ENCODE assay signal across 8 cellular contexts in the genomic region with DNA sequence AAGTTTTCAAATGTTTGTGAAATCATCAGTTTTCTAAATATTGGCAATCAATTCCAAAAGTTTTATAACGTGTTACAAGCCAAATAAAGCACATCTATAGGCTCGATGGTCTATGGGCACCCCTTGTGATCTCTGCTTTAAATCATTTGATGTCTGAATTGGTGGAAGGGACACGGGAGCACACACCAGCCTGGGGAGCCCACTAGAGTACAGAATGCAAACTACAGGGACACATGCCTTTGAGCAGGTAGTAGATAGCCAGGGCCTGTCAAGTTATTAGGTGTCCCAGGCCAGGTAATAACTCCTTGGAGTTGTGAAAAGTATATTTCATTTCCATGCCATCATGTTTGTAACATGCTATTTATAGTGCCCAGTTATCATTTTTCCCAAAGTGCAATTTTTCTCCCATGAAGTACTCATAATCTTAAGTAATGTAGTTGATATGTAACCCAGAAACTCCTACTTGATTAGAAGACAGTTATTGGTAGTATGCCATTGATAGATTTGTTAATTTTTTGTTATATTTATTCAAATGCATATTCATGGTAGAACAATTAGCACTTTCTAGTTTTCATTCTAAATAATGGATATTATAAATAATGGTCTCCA.
DNase-seq lines count a peak whose midpoint lies in the region; ATAC-seq, FAIRE-seq and TF ChIP-seq lines count a peak whose summit lies in the region.

No MANE protein-coding gene starts in this region.

- H3K9me3 ChIP-seq in A673 (ENCODE audit: low read depth, low read length, poor library complexity, severe bottlenecking) (no peaks in the 10 kb centered on the region), H9 (ENCODE audit: control insufficient read depth, low read depth, low read length) (no peaks in the 10 kb centered on the region), Loucy (ENCODE audit: insufficient read depth, low read depth, low read length) (no peaks in the 10 kb centered on the region), HepG2 (ENCODE audit: low read length) (no peaks in the 10 kb centered on the region), Caco-2 (no peaks in the 10 kb centered on the region)

- H2AFZ ChIP-seq in H9 (ENCODE audit: low read length) (no peak overlapping the region), Loucy (ENCODE audit: low read length) (no peak overlapping the region), HepG2 (ENCODE audit: low read length) (no peak overlapping the region)

- no peak overlapping the region for H3K23ac ChIP-seq in H9 (ENCODE audit: insufficient read length, low read depth, low read length)

- no peak overlapping the region for H3K18ac ChIP-seq in H9 (ENCODE audit: insufficient read length, low read depth, low read length)

- peak; percentile 59 for TF ChIP-seq CTCF in A673 (conservative IDR thresholded peaks at IDR 0.05; ENCODE audit: low read depth, low read length)
- TF ChIP-seq CTCF in GM10266 (IDR thresholded peaks at IDR 0.05; ENCODE audit: control insufficient read depth, insufficient read depth, low read depth, missing control alignments) = peak; percentile 87
- peak; percentile 72 for TF ChIP-seq CTCF in H9 (conservative IDR thresholded peaks at IDR 0.05)
- TF ChIP-seq CTCF in Loucy (conservative IDR thresholded peaks at IDR 0.05; ENCODE audit: low read length) = peak; percentile 41
- TF ChIP-seq CTCF in HepG2 (CRISPR knock-in tag; IDR thresholded peaks at IDR 0.05) = peak; percentile 76
- no peak for TF ChIP-seq CTCF in Caco-2 (IDR thresholded peaks at IDR 0.05; ENCODE audit: insufficient read depth in 1 of 2, low read depth in 1 of 2, low read length in 1 of 2, severe bottlenecking in 1 of 2, unreplicated experiment in 1 of 2)

- peak; percentile 82 for FAIRE-seq in HepG2 (lab: Jason Lieb, UNC)

- TF ChIP-seq RAD21 in HepG2 (CRISPR knock-in tag; IDR thresholded peaks at IDR 0.05) = peak; percentile 66

- no peak overlapping the region for H3K27ac Mint-ChIP-seq in H9
- no peak overlapping the region for H3K27ac Mint-ChIP-seq in activated T-helper 17 cell treated with anti-CD3 and anti-CD28 coated beads, Interleukin-2, amount 50 U/mL, for 72 hours
- H3K27ac Mint-ChIP-seq in Caco-2 (ENCODE audit: unreplicated experiment) = no peak overlapping the region

- H2BK20ac ChIP-seq in H9 (ENCODE audit: low read depth, low read length, poor library complexity, severe bottlenecking) = no peak overlapping the region

- no peak overlapping the region for H2AK5ac ChIP-seq in H9 (ENCODE audit: insufficient read length, low read length)

- in situ Hi-C loops in HepG2 (cut with HindIII; ENCODE audit: extremely low pct_ligation_motif_present, low pct_unique_long_range_greater_than_20kb) = loop anchor here (10.0 to 25.0 kb wide), 3 partner anchors 238 to 915 kb away; a partner anchor contains a TSS

- H2BK120ac ChIP-seq in H9 (ENCODE audit: low read depth, low read length, poor library complexity, severe bottlenecking) = no peak overlapping the region

- H3K23me2 ChIP-seq in H9 (ENCODE audit: insufficient read length, low read depth, low read length, poor library complexity, severe bottlenecking) = no peaks in the 10 kb centered on the region

- H3K27me3 Mint-ChIP-seq in H9 (ENCODE audit: low read depth) (no peaks in the 10 kb centered on the region), Caco-2 (ENCODE audit: insufficient read depth, unreplicated experiment) (no peaks in the 10 kb centered on the region)
- H3K27me3 Mint-ChIP-seq in activated T-helper 17 cell treated with anti-CD3 and anti-CD28 coated beads, Interleukin-2, amount 50 U/mL, for 72 hours = no peaks in the 10 kb centered on the region

- H3K27me3 ChIP-seq in A673 (replicated peaks; ENCODE audit: insufficient read depth, low read depth, low read length, poor library complexity) = no peaks in the 10 kb centered on the region
- no peaks in the 10 kb centered on the region for H3K27me3 ChIP-seq in H9 (ENCODE audit: insufficient read depth, low read length)
- no peaks in the 10 kb centered on the region for H3K27me3 ChIP-seq in Loucy (ENCODE audit: insufficient read depth, low read length, poor library complexity, severe bottlenecking)
- H3K27me3 ChIP-seq in HepG2 (ENCODE audit: control insufficient read depth in 1 of 2, insufficient read depth in 2 of 2, low read length in 2 of 2) = no peaks in the 10 kb centered on the region
- no peaks in the 10 kb centered on the region for H3K27me3 ChIP-seq in Caco-2 (replicated peaks; ENCODE audit: control insufficient read depth, insufficient read depth, low read length)

- H3K9me2 ChIP-seq in Loucy (replicated peaks; ENCODE audit: low read depth, low read length) = no peaks in the 10 kb centered on the region

- H2BK5ac ChIP-seq in H9 (ENCODE audit: insufficient read length, low read length) = no peak overlapping the region

- H3F3A ChIP-seq in Loucy (ENCODE audit: low read depth) = no peaks in the 10 kb centered on the region

- no peak overlapping the region for H4K5ac ChIP-seq in H9 (ENCODE audit: insufficient read length, low read depth, low read length)

- H3K4me1 Mint-ChIP-seq in H9 (peaks cover 0 to 4% of the 10 kb centered on the region in 2 experiments; a peak in 2 of 4 replicates), Caco-2 (ENCODE audit: low read depth, unreplicated experiment) (peaks cover 23% of the 10 kb centered on the region)
- H3K4me1 Mint-ChIP-seq in activated T-helper 17 cell treated with anti-CD3 and anti-CD28 coated beads, Interleukin-2, amount 50 U/mL, for 72 hours = no peaks in the 10 kb centered on the region

- peaks cover 4% of the 10 kb centered on the region for H3K36me3 ChIP-seq in A673 (ENCODE audit: insufficient read depth, low read length, poor library complexity, severe bottlenecking)
- H3K36me3 ChIP-seq in Loucy (ENCODE audit: insufficient read depth, low read length) = peaks cover 5% of the 10 kb centered on the region
- 0 out of 5 replicates have a peak, but pooled peaks cover 0 to 2% of the 10 kb centered on the region in 2 experiments for H3K36me3 ChIP-seq in HepG2 (replicated peaks in 1 of 2; ENCODE audit: control insufficient read depth in 1 of 2, insufficient read depth in 2 of 2, low read length in 2 of 2)
- no peaks in the 10 kb centered on the region for H3K36me3 ChIP-seq in Caco-2 (ENCODE audit: control insufficient read depth, insufficient read depth, low read length)

- BruUV-seq in A673 (replicated peaks; lab: Mats Ljungman, UMichigan) = no TSS peak
- BruUV-seq in HepG2 (replicated peaks; lab: Mats Ljungman, UMichigan) = no TSS peak
- BruUV-seq in Caco-2 (replicated peaks; lab: Mats Ljungman, UMichigan) = no TSS peak

- DNase-seq in A673 (ENCODE audit: low spot score) (peak; percentile 49), GM10266 (ENCODE audit: extremely low spot score) (peak; percentile 69), H9 (peak; percentile 72), HepG2 (ENCODE audit: low spot score) (peak; percentile 53), SKM-1 treated with dmso at 0.1 percent for 144 hours (lab: John Stamatoyannopoulos, UW; ENCODE audit: unreplicated experiment) (no peak), Caco-2 (no peak)

- H3K4me3 Mint-ChIP-seq in H9 (no peak overlapping the region), Caco-2 (ENCODE audit: unreplicated experiment) (no peak overlapping the region)
- no peak overlapping the region for H3K4me3 Mint-ChIP-seq in activated T-helper 17 cell treated with anti-CD3 and anti-CD28 coated beads, Interleukin-2, amount 50 U/mL, for 72 hours

- peak; percentile 62 for ATAC-seq in activated T-helper 17 cell treated with anti-CD3 and anti-CD28 coated beads, Interleukin-2, amount 50 U/mL, for 72 hours (replicated peaks)
- peak; percentile 98 for ATAC-seq in HepG2

- no peak overlapping the region for H3K14ac ChIP-seq in H9 (ENCODE audit: insufficient read depth, low read length)

- H3K79me2 ChIP-seq in H9 (ENCODE audit: insufficient read depth, low read length) = no peaks in the 10 kb centered on the region
- no peaks in the 10 kb centered on the region for H3K79me2 ChIP-seq in Loucy (ENCODE audit: insufficient read depth, low read length)
- H3K79me2 ChIP-seq in HepG2 (ENCODE audit: insufficient read depth, low read length) = no peaks in the 10 kb centered on the region

- H4K20me1 ChIP-seq in H9 (ENCODE audit: control insufficient read depth, insufficient read depth, insufficient read length) = no peaks in the 10 kb centered on the region
- H4K20me1 ChIP-seq in Loucy (ENCODE audit: insufficient read depth, low read length, poor library complexity, severe bottlenecking) = no peaks in the 10 kb centered on the region
- H4K20me1 ChIP-seq in HepG2 (ENCODE audit: insufficient read depth, low read length) = no peaks in the 10 kb centered on the region

- TF ChIP-seq POLR2A in HepG2 (IDR thresholded peaks at IDR 0.05; ENCODE audit: insufficient read depth in 1 of 2, low read depth in 2 of 2, low read length in 2 of 2) = no peak

- intact Hi-C loops in A673 (cut with micrococcal nuclease; ENCODE audit: unreplicated experiment) = loop anchor here (10.0 kb wide), 2 partner anchors 338 to 898 kb away; no protein-coding TSS in a partner anchor
- intact Hi-C loops in HepG2 (cut with micrococcal nuclease; ENCODE audit: unreplicated experiment) = loop anchor here (1.0 to 10.0 kb wide), 4 partner anchors 242 to 898 kb away; no protein-coding TSS in a partner anchor
- intact Hi-C loops in Caco-2 (cut with micrococcal nuclease; ENCODE audit: unreplicated experiment) = loop anchor here (10.0 kb wide), 1 partner anchor 898 kb away; no protein-coding TSS in a partner anchor

- H4K91ac ChIP-seq in H9 (ENCODE audit: insufficient read length, low read depth, low read length) = no peak overlapping the region

- H3K79me1 ChIP-seq in H9 (ENCODE audit: insufficient read depth, low read depth, low read length, poor library complexity, severe bottlenecking) = no peaks in the 10 kb centered on the region

- no peak overlapping the region for H3K4ac ChIP-seq in H9 (ENCODE audit: low read depth, low read length)

- H3K9me3 Mint-ChIP-seq in H9 = no peaks in the 10 kb centered on the region
- no peaks in the 10 kb centered on the region for H3K9me3 Mint-ChIP-seq in activated T-helper 17 cell treated with anti-CD3 and anti-CD28 coated beads, Interleukin-2, amount 50 U/mL, for 72 hours
- H3K9me3 Mint-ChIP-seq in Caco-2 (ENCODE audit: unreplicated experiment) = no peaks in the 10 kb centered on the region

- H2BK12ac ChIP-seq in H9 (ENCODE audit: insufficient read length, low read depth, low read length) = no peak overlapping the region

- POLR2A ChIA-PET in A673 (lab: Charles Lee; ENCODE audit: low non-redundant PET) = no interaction called here
- POLR2A ChIA-PET in HepG2 (lab: Yijun Ruan, JAX) = no interaction called here
- POLR2A ChIA-PET in Caco-2 (lab: Charles Lee) = no interaction called here

- no CpG with 5 or more reads among the region's 3 CpGs for WGBS in H9 (ENCODE audit: extremely low coverage, insufficient read length, low lambda C conversion rate)
- WGBS in HepG2 (ENCODE audit: low lambda C conversion rate) = 26% methylated on average over 3 of the region's 3 CpGs

- no peak overlapping the region for H3K27ac ChIP-seq in A673 (ENCODE audit: low read depth, low read length, poor library complexity, severe bottlenecking)
- H3K27ac ChIP-seq in H9 (ENCODE audit: insufficient read length, low read depth, low read length) = no peak overlapping the region
- no peak overlapping the region for H3K27ac ChIP-seq in HepG2 (ENCODE audit: extremely low read length, insufficient read depth, low read length)

- H3K4me2 ChIP-seq in H9 (ENCODE audit: insufficient read depth, insufficient read length, low read length) (no peak overlapping the region), Loucy (ENCODE audit: low read depth, low read length, poor library complexity, severe bottlenecking) (no peak overlapping the region), HepG2 (ENCODE audit: low read depth, low read length) (no peak overlapping the region)

- H3K36me3 Mint-ChIP-seq in H9 (ENCODE audit: insufficient read depth in 1 of 3, low read depth in 3 of 3) = peaks cover 7 to 39% (median 26%) of the 10 kb centered on the region in 3 experiments
- H3K36me3 Mint-ChIP-seq in activated T-helper 17 cell treated with anti-CD3 and anti-CD28 coated beads, Interleukin-2, amount 50 U/mL, for 72 hours (ENCODE audit: low read depth) = no peaks in the 10 kb centered on the region
- H3K36me3 Mint-ChIP-seq in Caco-2 (ENCODE audit: insufficient read depth, unreplicated experiment) = peaks cover 9% of the 10 kb centered on the region

- H3K4me1 ChIP-seq in A673 (ENCODE audit: insufficient read depth, low read length, poor library complexity, severe bottlenecking) (peaks cover 7% of the 10 kb centered on the region), H9 (ENCODE audit: insufficient read depth, low read length) (no peaks in the 10 kb centered on the region), Loucy (ENCODE audit: insufficient read depth, low read length, poor library complexity, severe bottlenecking) (no peaks in the 10 kb centered on the region), HepG2 (ENCODE audit: insufficient read depth, low read length) (no peaks in the 10 kb centered on the region), Caco-2 (0 out of 2 replicates have a peak, but pooled peaks cover 9% of the 10 kb centered on the region)

- no peak overlapping the region for H3K9ac ChIP-seq in H9 (ENCODE audit: extremely low read depth, insufficient read length, low read length)
- H3K9ac ChIP-seq in Loucy (ENCODE audit: low read depth, low read length, poor library complexity, severe bottlenecking) = no peak overlapping the region
- no peak overlapping the region for H3K9ac ChIP-seq in HepG2 (ENCODE audit: insufficient read depth, low read depth, low read length)

- H2BK15ac ChIP-seq in H9 (ENCODE audit: low read depth, low read length) = no peak overlapping the region

- H4K8ac ChIP-seq in H9 (replicated peaks; ENCODE audit: insufficient read length, low read depth, low read length) = no peak overlapping the region

- CTCF ChIA-PET in A673 (lab: Charles Lee) = no interaction called here
- CTCF ChIA-PET in HepG2 (lab: Yijun Ruan, JAX; ENCODE audit: low intra/inter-chr PET ratio, low total read pairs) = interaction anchor here (0.6 to 1.4 kb wide), 3 partner anchors 237 to 620 kb away, joined by 3 to 7 read pairs (median 3); no protein-coding TSS in a partner anchor
- CTCF ChIA-PET in Caco-2 (lab: Charles Lee) = no interaction called here

- H3T11ph ChIP-seq in H9 (ENCODE audit: low read length) = no peak overlapping the region

- no peak overlapping the region for H3K56ac ChIP-seq in H9 (ENCODE audit: insufficient read length, low read depth, low read length)

- H3K4me3 ChIP-seq in A673 (ENCODE audit: low read depth, low read length, poor library complexity, severe bottlenecking) = no peak overlapping the region
- H3K4me3 ChIP-seq in Loucy (ENCODE audit: low read length, poor library complexity, severe bottlenecking) = no peak overlapping the region
- H3K4me3 ChIP-seq in HepG2 (replicated peaks in 1 of 3; ENCODE audit: insufficient read depth in 1 of 3, low read depth in 2 of 3, low read length in 3 of 3) = no peak overlapping the region
- no peak overlapping the region for H3K4me3 ChIP-seq in Caco-2 (ENCODE audit: low read depth, low read length)

- TF ChIP-seq EP300 in HepG2 (IDR thresholded peaks at IDR 0.05; ENCODE audit: low read depth in 2 of 2, low read length in 2 of 2) (no peak), HepG2 (CRISPR knock-in tag; IDR thresholded peaks at IDR 0.05; ENCODE audit: borderline replicate concordance) (no peak)

Comparison
In these comparisons a context has a peak if more than half of its experiments do, and no peak if none do; other contexts are left out.
1. DNase-seq: peak in A673 (single experiment), GM10266 (single experiment), H9 (single experiment) and HepG2 (single experiment); none in SKM-1 treated with dmso at 0.1 percent for 144 hours (single experiment) and Caco-2 (0 of 2).
2. CTCF ChIP-seq: peak in A673 (single experiment), GM10266 (single experiment), H9 (single experiment), Loucy (single experiment) and HepG2 (single experiment); none in Caco-2 (0 of 2).